9 cellular contexts compared by ENCODE assay signal in the genomic region with DNA sequence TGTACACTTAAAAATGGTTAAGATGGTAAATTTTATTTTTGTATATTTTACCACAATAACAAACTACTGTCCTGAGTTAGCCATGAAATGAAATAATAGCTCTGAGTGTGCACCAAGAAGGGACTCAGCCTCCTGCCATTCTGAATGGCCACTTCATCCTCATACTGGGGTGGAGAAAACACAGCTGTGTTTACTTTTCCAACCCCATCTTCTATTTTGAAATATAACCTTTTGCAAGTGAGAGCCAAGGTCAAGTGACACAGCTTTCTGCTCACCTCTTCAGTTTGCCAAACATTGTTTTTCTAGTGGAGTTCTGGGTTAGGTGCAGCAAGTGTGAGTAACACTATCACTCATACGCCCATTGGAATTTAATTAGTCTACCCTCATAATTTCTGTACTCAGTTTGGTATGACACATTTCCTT.
DNase-seq lines count a peak whose midpoint lies in the region; ATAC-seq and TF ChIP-seq lines count a peak whose summit lies in the region.
"Had no signal": no experiment of that assay in that cellular context is flagged by ENCODE, and none has a peak within 500 bp of the region (broad histone marks: within the 10 kb centered on the region; RNA-seq: fewer than 3 reads in every experiment).

No MANE protein-coding gene starts in this region.

- H3K4me1 Mint-ChIP-seq in CD8-positive, alpha-beta T cell (ENCODE audit: low read depth), result peaks cover 5% of the 10 kb centered on the region

- no peak for ATAC-seq in CD8-positive, alpha-beta T cell
- ATAC-seq in GM21619 (IDR thresholded peaks at IDR 0.05; ENCODE audit: unreplicated experiment), result no peak

- DNase-seq in DMS 273 treated with DMSO at 0.1 percent for 48 hours (lab: John Stamatoyannopoulos, UW) (peak; percentile 39), LoVo (ENCODE audit: low spot score) (peak; percentile 39), RWPE1 (ENCODE audit: low spot score) (peak; percentile 84), left kidney (ENCODE audit: low read depth, low spot score) (peak; percentile 87), occipital lobe (lab: John Stamatoyannopoulos, UW) (no peak)
- DNase-seq in CD8-positive, alpha-beta T cell, result no peak
- no peak for DNase-seq in stimulated activated naive CD4-positive, alpha-beta T cell (lab: John Stamatoyannopoulos, UW)
- DNase-seq: activated naive CD8-positive, alpha-beta T cell treated with anti-CD3 and anti-CD28 coated beads, Interleukin-2, amount 10 ng/mL, durations not matched to agents 7 days and 5 days had no signal

- POLR2A ChIA-PET in RWPE1 (lab: Yijun Ruan, JAX; ENCODE audit: low non-redundant PET), result no interaction called here
- POLR2A ChIA-PET in CD8-positive, alpha-beta T cell (lab: Charles Lee), result no interaction called here

- intact Hi-C loops in CD8-positive, alpha-beta T cell (cut with DNase I, micrococcal nuclease), result no loop called here

- no peak for TF ChIP-seq CTCF in RWPE1 (conservative IDR thresholded peaks at IDR 0.05; ENCODE audit: low read depth)
- TF ChIP-seq CTCF in CD8-positive, alpha-beta T cell (IDR thresholded peaks at IDR 0.05), result no peak

- CTCF ChIA-PET in RWPE1 (lab: Yijun Ruan, JAX), result interaction anchor here (0.5 kb wide), 1 partner anchor 20 kb away, joined by 3 read pairs; no protein-coding TSS in a partner anchor
- CTCF ChIA-PET in CD8-positive, alpha-beta T cell (lab: Charles Lee), result no interaction called here

- no peaks in the 10 kb centered on the region for H3K36me3 Mint-ChIP-seq in CD8-positive, alpha-beta T cell

- no peak overlapping the region for H3K4me3 ChIP-seq in CD8-positive, alpha-beta T cell (ENCODE audit: low read depth, low read length)

- H3K9me3 ChIP-seq in CD8-positive, alpha-beta T cell (ENCODE audit: low read length), result no peaks in the 10 kb centered on the region

- no peak overlapping the region for H3K27ac Mint-ChIP-seq in CD8-positive, alpha-beta T cell
- H3K27ac Mint-ChIP-seq: activated naive CD8-positive, alpha-beta T cell treated with anti-CD3 and anti-CD28 coated beads, Interleukin-2, amount 10 ng/mL, durations not matched to agents 7 days and 5 days had no signal

- H3K4me1 ChIP-seq in CD8-positive, alpha-beta T cell (ENCODE audit: insufficient read depth, low read length), result no peaks in the 10 kb centered on the region

- H3K4me3 Mint-ChIP-seq in CD8-positive, alpha-beta T cell, result no peak overlapping the region
- H3K4me3 Mint-ChIP-seq: activated naive CD8-positive, alpha-beta T cell treated with anti-CD3 and anti-CD28 coated beads, Interleukin-2, amount 10 ng/mL, durations not matched to agents 7 days and 5 days had no signal

- no peaks in the 10 kb centered on the region for H3K9me3 Mint-ChIP-seq in CD8-positive, alpha-beta T cell

- H3K27me3 ChIP-seq in CD8-positive, alpha-beta T cell (ENCODE audit: insufficient read depth, low read length), result no peaks in the 10 kb centered on the region

- no peaks in the 10 kb centered on the region for H3K27me3 Mint-ChIP-seq in CD8-positive, alpha-beta T cell (ENCODE audit: low read depth)
- H3K27me3 Mint-ChIP-seq: activated naive CD8-positive, alpha-beta T cell treated with anti-CD3 and anti-CD28 coated beads, Interleukin-2, amount 10 ng/mL, durations not matched to agents 7 days and 5 days had no signal

- no peaks in the 10 kb centered on the region for H3K36me3 ChIP-seq in CD8-positive, alpha-beta T cell (ENCODE audit: insufficient read depth, low read length)

- no peak overlapping the region for H3K27ac ChIP-seq in RWPE1
- H3K27ac ChIP-seq in CD8-positive, alpha-beta T cell (ENCODE audit: low read depth, low read length), result no peak overlapping the region

Comparison
In these comparisons a context has a peak if more than half of its experiments do, and no peak if none do; other contexts are left out.
1. DNase-seq: peak in DMS 273 treated with DMSO at 0.1 percent for 48 hours (single experiment), LoVo (single experiment), RWPE1 (single experiment) and left kidney (single experiment); none in CD8-positive, alpha-beta T cell (0 of 7), occipital lobe (single experiment) and stimulated activated naive CD4-positive, alpha-beta T cell (0 of 6).